13 cellular contexts compared by ENCODE assay signal in the genomic region with DNA sequence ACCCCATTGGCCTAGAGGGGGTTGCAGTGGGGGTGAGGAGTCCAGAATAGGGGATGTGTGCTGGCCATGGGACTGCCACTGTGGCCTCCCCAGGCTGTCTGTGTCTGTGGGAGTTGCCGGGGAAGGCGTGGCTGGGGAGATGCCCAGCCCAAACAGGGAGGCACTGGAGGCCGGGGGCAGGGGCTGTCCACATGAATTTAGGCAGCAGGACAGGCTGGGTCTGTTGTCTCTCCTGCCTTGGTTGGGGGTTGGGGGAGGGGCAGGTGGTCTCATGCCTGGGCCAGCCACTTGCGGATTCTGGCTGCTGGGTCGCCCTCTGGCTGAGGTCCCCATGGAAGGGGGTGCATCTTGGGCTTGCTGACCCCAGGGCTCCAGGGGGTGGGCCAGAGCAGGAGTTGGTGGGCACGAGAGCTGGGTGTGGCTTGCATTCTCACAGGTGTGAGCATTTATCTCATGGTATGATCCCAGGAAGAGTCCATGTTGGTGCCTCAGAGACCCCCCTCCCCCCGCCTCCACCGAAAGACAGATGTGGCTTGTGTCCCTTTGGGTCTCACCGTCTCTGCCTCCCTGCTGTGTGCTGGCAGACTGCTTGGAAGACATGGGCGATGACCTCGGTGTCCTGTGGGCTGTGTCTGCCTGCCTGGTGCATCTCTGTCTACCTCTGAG. TPM values are rescaled to one million over a fixed set of nuclear protein-coding genes. Genes with fewer than 3 reads are reported as not detected.
DNase-seq lines count a peak whose midpoint lies in the region; TF ChIP-seq lines count a peak whose summit lies in the region.
"Had no signal": no experiment of that assay in that cellular context is flagged by ENCODE, and none has a peak within 500 bp of the region (broad histone marks: within the 10 kb centered on the region; RNA-seq: fewer than 3 reads in every experiment).

No MANE protein-coding gene starts in this region.

- H3K14ac ChIP-seq in neuronal stem cell (ENCODE audit: low read length), result peak overlapping the region; percentile 89

- no peak overlapping the region for H3K4me3 Mint-ChIP-seq in endodermal cell
- H3K4me3 Mint-ChIP-seq: activated naive CD4-positive, alpha-beta T cell treated with anti-CD3 and anti-CD28 coated beads, Interleukin-2, amount 10 ng/mL, durations not matched to agents 7 days and 5 days had no signal

- H3K18ac ChIP-seq in neuronal stem cell (ENCODE audit: low read length), result peak overlapping the region; percentile 71

- H3K4ac ChIP-seq in neuronal stem cell (ENCODE audit: low read length), result peak overlapping the region; percentile 53

- H3K23ac ChIP-seq in neuronal stem cell (ENCODE audit: low read depth, low read length, poor library complexity), result peak overlapping the region; percentile 85

- no peaks in the 10 kb centered on the region for H3K36me3 ChIP-seq in endodermal cell (ENCODE audit: control insufficient read depth, insufficient read depth, low read length)
- no peaks in the 10 kb centered on the region for H3K36me3 ChIP-seq in neuronal stem cell (replicated peaks in 1 of 2; ENCODE audit: control insufficient read depth in 2 of 2, insufficient read depth in 2 of 2, low read length in 2 of 2)
- H3K36me3 ChIP-seq: tibial artery had no signal

- DNase-seq in NB4 (ENCODE audit: low read depth), result peak; percentile 58
- peak; percentile 72 for DNase-seq in endodermal cell
- DNase-seq in neuronal stem cell (ENCODE audit: low spot score), result no peak
- DNase-seq in GM19238 (ENCODE audit: insufficient read length, low spot score), result no peak
- no peak for DNase-seq in midbrain (lab: John Stamatoyannopoulos, UW)
- no peak for DNase-seq in lower leg skin (ENCODE audit: low spot score in 2 of 2)
- DNase-seq: activated naive CD4-positive, alpha-beta T cell treated with anti-CD3 and anti-CD28 coated beads, Interleukin-2, amount 10 ng/mL, durations not matched to agents 7 days and 5 days; caudate nucleus; hypothalamus; NCI-H524 treated with DMSO at 0.1 percent for 48 hours; occipital lobe; tibial artery had no signal

- H3K4me1 ChIP-seq in endodermal cell (ENCODE audit: control insufficient read depth, insufficient read depth, low read length) (peaks cover 16% of the 10 kb centered on the region), neuronal stem cell (ENCODE audit: control insufficient read depth in 2 of 2, insufficient read depth in 1 of 2, low read depth in 1 of 2, low read length in 2 of 2) (peaks cover 10 to 12% of the 10 kb centered on the region in 2 donors)

- no peaks in the 10 kb centered on the region for H3K79me1 ChIP-seq in neuronal stem cell (ENCODE audit: low read depth, low read length)

- H2BK12ac ChIP-seq in neuronal stem cell (ENCODE audit: low read length), result no peak overlapping the region

- peaks cover 12% of the 10 kb centered on the region for H3K4me1 Mint-ChIP-seq in endodermal cell

- peaks cover 41% of the 10 kb centered on the region for H3K27me3 ChIP-seq in endodermal cell (ENCODE audit: control insufficient read depth, insufficient read depth, low read length, poor library complexity, severe bottlenecking)
- H3K27me3 ChIP-seq in neuronal stem cell (ENCODE audit: control insufficient read depth in 3 of 3, insufficient read depth in 3 of 3, low read depth in 1 of 3, low read length in 3 of 3), result peaks cover 34 to 91% (median 89%) of the 10 kb centered on the region in 3 experiments

- intact Hi-C loops in lower leg skin (cut with DNase I; ENCODE audit: low total_unique reads), result no loop called here

- H3K9ac ChIP-seq in endodermal cell (ENCODE audit: extremely low read depth, low read length, poor library complexity, severe bottlenecking) (no peak overlapping the region), neuronal stem cell (ENCODE audit: low read depth, low read length, poor library complexity) (no peak overlapping the region)

- no peak for TF ChIP-seq CTCF in NB4 (IDR thresholded peaks at IDR 0.05; ENCODE audit: low read depth, low read length)
- TF ChIP-seq CTCF in endodermal cell (conservative IDR thresholded peaks at IDR 0.05), result no peak
- TF ChIP-seq CTCF in lower leg skin (IDR thresholded peaks at IDR 0.05), result no peak

- no peak overlapping the region for H2BK15ac ChIP-seq in neuronal stem cell (ENCODE audit: low read length)

- H3K27ac Mint-ChIP-seq in endodermal cell, result no peak overlapping the region
- H3K27ac Mint-ChIP-seq: activated naive CD4-positive, alpha-beta T cell treated with anti-CD3 and anti-CD28 coated beads, Interleukin-2, amount 10 ng/mL, durations not matched to agents 7 days and 5 days had no signal

- no peak overlapping the region for H2BK120ac ChIP-seq in neuronal stem cell (ENCODE audit: low read depth, low read length)

- no peaks in the 10 kb centered on the region for H3K9me3 ChIP-seq in endodermal cell (ENCODE audit: control insufficient read depth, low read length)
- peaks cover 0 to 2% of the 10 kb centered on the region in 2 donors for H3K9me3 ChIP-seq in neuronal stem cell (replicated peaks in 1 of 2; ENCODE audit: control insufficient read depth in 2 of 2, insufficient read depth in 1 of 2, low read depth in 1 of 2, low read length in 2 of 2)
- H3K9me3 ChIP-seq: tibial artery had no signal

- H3K27ac ChIP-seq in endodermal cell (ENCODE audit: low read depth, low read length), result no peak overlapping the region
- H3K27ac ChIP-seq in neuronal stem cell (replicated peaks; ENCODE audit: low read length), result no peak overlapping the region
- H3K27ac ChIP-seq: tibial artery had no signal

- no peaks in the 10 kb centered on the region for H3K9me3 Mint-ChIP-seq in endodermal cell
- H3K9me3 Mint-ChIP-seq: activated naive CD4-positive, alpha-beta T cell treated with anti-CD3 and anti-CD28 coated beads, Interleukin-2, amount 10 ng/mL, durations not matched to agents 7 days and 5 days had no signal

- no peak overlapping the region for H2AFZ ChIP-seq in neuronal stem cell (ENCODE audit: low read length)

- WGBS in endodermal cell (ENCODE audit: insufficient coverage in 1 of 2, insufficient read length in 1 of 2), 2 experiments, result 74 to 85% methylated on average over 5 to 11 of the region's 11 CpGs
- WGBS in neuronal stem cell (ENCODE audit: extremely low coverage in 2 of 2, insufficient read length in 2 of 2, insufficient replicate concordance in 1 of 2), 2 donors, result no CpG with 5 or more reads among the region's 11 CpGs
- 48 to 53% methylated on average over 9 to 11 of the region's 11 CpGs for WGBS in lower leg skin, 2 donors

- H3K36me3 Mint-ChIP-seq in endodermal cell (ENCODE audit: low read depth), result no peaks in the 10 kb centered on the region

- peaks cover 54% of the 10 kb centered on the region for H3K27me3 Mint-ChIP-seq in endodermal cell (ENCODE audit: insufficient read depth)

- peak overlapping the region; percentile 89 for H2AK5ac ChIP-seq in neuronal stem cell (ENCODE audit: low read depth, low read length)

- H2BK5ac ChIP-seq in neuronal stem cell (ENCODE audit: low read length), result peak overlapping the region; percentile 53

- H3K4me2 ChIP-seq in neuronal stem cell (ENCODE audit: insufficient read depth, low read length, poor library complexity, severe bottlenecking), result no peak overlapping the region

- no peak overlapping the region for H4K91ac ChIP-seq in neuronal stem cell (ENCODE audit: low read depth, low read length, poor library complexity)

- TF ChIP-seq POLR2A in NB4 (IDR thresholded peaks at IDR 0.05; ENCODE audit: extremely low read depth, insufficient read length) (no peak), lower leg skin (IDR thresholded peaks at IDR 0.05) (no peak)

- H4K8ac ChIP-seq in neuronal stem cell (ENCODE audit: low read depth, low read length), result no peak overlapping the region

- H3K4me3 ChIP-seq in NB4 (ENCODE audit: low read depth, low read length) (no peak overlapping the region), endodermal cell (ENCODE audit: low read length) (no peak overlapping the region), neuronal stem cell (ENCODE audit: low read length in 2 of 2) (no peak overlapping the region), lower leg skin (ENCODE audit: low read depth, poor library complexity, severe bottlenecking) (no peak overlapping the region)

RNA-seq across cellular contexts. Expression of gene SOX18, which starts 4.0 kb away (rescaled TPM):
- total RNA-seq in endodermal cell (1 to 10 TPM; 2.3 to 2.8 TPM), lower leg skin (1 to 10 TPM; 1.1 to 7.3 (median 4.3) TPM)
- 0.57 TPM for polyA plus RNA-seq in endodermal cell (2013, experiment 1 of 2)
- 0.95 TPM for polyA plus RNA-seq in endodermal cell (2013, experiment 2 of 2)
- 0.13 TPM for polyA plus RNA-seq in neuronal stem cell (2013, experiment 1 of 2)
- polyA plus RNA-seq in neuronal stem cell (2013, experiment 2 of 2), result 0.08 TPM
- total RNA-seq: epithelial cell of proximal tubule had no signal

RNA-seq across cellular contexts. Expression of gene C20orf204, which starts 9.5 kb away (rescaled TPM):
- total RNA-seq in endodermal cell, result 1 to 10 TPM; 4.0 to 4.1 TPM
- polyA plus RNA-seq in endodermal cell (2013, experiment 1 of 2), result 0.78 TPM
- polyA plus RNA-seq in endodermal cell (2013, experiment 2 of 2), result 0.75 TPM
- polyA plus RNA-seq in neuronal stem cell (2013, experiment 1 of 2), result 0.14 TPM
- polyA plus RNA-seq in neuronal stem cell (2013, experiment 2 of 2), result 0.25 TPM
- total RNA-seq in lower leg skin, result 1 to 10 TPM in 1 of 4 donors, under 1 TPM in 3; 0.39 to 1.8 (median 0.66) TPM

RNA-seq across cellular contexts. Expression of gene TCEA2, which starts 17.5 kb away (rescaled TPM):
- total RNA-seq in endodermal cell (100 to 1,000 TPM in 1 of 2 donors, 10 to 100 TPM in 1; 64.3 to 110 TPM), lower leg skin (10 to 100 TPM; 16.5 to 52.3 (median 22.8) TPM)
- 82.9 TPM for polyA plus RNA-seq in endodermal cell (2013, experiment 1 of 2)
- polyA plus RNA-seq in endodermal cell (2013, experiment 2 of 2), result 77.1 TPM
- polyA plus RNA-seq in neuronal stem cell (2013, experiment 1 of 2), result 111 TPM
- polyA plus RNA-seq in neuronal stem cell (2013, experiment 2 of 2), result 113 TPM

RNA-seq across cellular contexts. Expression of gene RGS19, which starts 33.8 kb away (rescaled TPM):
- total RNA-seq in endodermal cell, result 10 to 100 TPM; 14.6 to 15.8 TPM
- polyA plus RNA-seq in endodermal cell (2013, experiment 1 of 2), result 10.7 TPM
- 10.8 TPM for polyA plus RNA-seq in endodermal cell (2013, experiment 2 of 2)
- polyA plus RNA-seq in neuronal stem cell (2013, experiment 1 of 2), result 7.9 TPM
- polyA plus RNA-seq in neuronal stem cell (2013, experiment 2 of 2), result 8.0 TPM
- 10 to 100 TPM; 10.4 to 26.4 (median 16.6) TPM for total RNA-seq in lower leg skin

RNA-seq across cellular contexts. Expression of gene OPRL1, which starts 34.4 kb away (rescaled TPM):
- total RNA-seq in endodermal cell (1 to 10 TPM; 4.1 to 5.5 TPM), lower leg skin (under 1 TPM; 0.15 to 0.88 (median 0.28) TPM)
- polyA plus RNA-seq in endodermal cell (2013, experiment 1 of 2), result 3.0 TPM
- polyA plus RNA-seq in endodermal cell (2013, experiment 2 of 2), result 2.8 TPM
- 2.6 TPM for polyA plus RNA-seq in neuronal stem cell (2013, experiment 1 of 2)
- polyA plus RNA-seq in neuronal stem cell (2013, experiment 2 of 2), result 2.5 TPM

Comparison
In these comparisons a context has a peak if more than half of its experiments do, and no peak if none do; other contexts are left out.
1. DNase-seq: peak in NB4 (single experiment) and endodermal cell (single experiment); none in neuronal stem cell (single experiment), GM19238 (single experiment), midbrain (single experiment) and lower leg skin (0 of 2).